Comparison of ENCODE assay signal across 1 cellular context in the genomic region with DNA sequence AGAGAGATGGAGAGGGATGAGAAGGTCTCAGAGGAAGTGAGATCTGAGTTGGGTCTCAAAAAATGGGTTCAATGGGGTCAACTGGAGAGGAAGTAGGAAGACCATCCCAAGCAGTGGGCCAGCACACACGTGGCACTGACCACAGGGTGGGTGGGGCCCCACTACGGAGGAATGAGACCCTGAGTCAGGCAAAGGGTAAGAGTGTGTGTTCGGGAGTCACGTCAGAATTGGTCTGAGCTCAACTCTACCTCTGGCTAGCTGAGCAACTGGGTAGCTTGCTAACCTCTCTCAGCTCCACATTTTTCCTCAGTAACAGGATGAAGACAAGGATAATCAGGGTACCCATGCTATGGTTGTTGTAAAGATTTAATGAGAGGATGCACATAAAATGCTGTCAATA.
TF ChIP-seq lines count a peak whose summit lies in the region.

No MANE protein-coding gene starts in this region.

TF ChIP-seq in GM12878, 131 proteins besides CTCF, POLR2A, EP300 and RAD21 (continued from another document):
- peak; percentile 35; the same call in 1 of the 2 replicates for TF ChIP-seq SPI1 (IDR thresholded peaks at IDR 0.05; ENCODE audit: borderline replicate concordance, insufficient read depth, low read depth, low read length)
- TF ChIP-seq, protein P1, sequence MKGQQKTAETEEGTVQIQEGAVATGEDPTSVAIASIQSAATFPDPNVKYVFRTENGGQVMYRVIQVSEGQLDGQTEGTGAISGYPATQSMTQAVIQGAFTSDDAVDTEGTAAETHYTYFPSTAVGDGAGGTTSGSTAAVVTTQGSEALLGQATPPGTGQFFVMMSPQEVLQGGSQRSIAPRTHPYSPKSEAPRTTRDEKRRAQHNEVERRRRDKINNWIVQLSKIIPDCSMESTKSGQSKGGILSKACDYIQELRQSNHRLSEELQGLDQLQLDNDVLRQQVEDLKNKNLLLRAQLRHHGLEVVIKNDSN (IDR thresholded peaks at IDR 0.05; ENCODE audit: borderline replicate concordance, extremely low read length, insufficient read depth, low read depth, low read length) = no peak
